ENCODE assay signal across 1 cellular context in the genomic region with DNA sequence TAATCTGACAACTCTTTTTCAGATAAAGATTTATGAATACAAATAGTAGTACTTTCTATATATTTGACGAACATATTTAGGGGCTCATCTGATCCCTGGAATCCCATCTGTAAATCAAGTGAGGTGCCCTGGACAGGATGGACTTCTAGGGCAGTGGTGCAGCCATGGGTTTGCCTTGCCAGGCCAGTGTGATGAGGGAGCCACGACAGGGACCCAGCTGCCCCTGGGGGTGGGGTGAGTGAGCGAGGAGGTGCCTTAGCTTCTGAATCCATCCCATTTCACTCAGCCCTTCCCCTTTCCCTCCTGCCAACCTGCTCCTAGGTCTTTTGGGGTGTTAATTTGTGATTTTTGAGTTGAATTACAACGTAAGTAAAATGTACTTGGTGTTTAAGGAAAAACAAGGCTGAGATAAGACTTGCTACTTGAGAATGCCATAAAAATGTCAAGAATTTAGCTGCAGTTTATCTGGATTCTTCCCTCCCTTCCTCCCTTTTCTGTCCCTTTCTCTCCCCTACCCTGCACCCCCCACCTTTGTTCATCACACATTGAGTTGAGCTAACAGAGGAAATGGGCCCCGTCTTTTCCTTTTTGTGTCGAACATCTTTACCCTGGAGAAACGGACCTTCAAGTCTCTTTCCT.
TF ChIP-seq lines count a peak whose summit lies in the region.

No MANE protein-coding gene starts in this region.

TF ChIP-seq in GM23338, 12 proteins besides CTCF, POLR2A, EP300 and RAD21 (continued from another document):
- TF ChIP-seq, protein P1, sequence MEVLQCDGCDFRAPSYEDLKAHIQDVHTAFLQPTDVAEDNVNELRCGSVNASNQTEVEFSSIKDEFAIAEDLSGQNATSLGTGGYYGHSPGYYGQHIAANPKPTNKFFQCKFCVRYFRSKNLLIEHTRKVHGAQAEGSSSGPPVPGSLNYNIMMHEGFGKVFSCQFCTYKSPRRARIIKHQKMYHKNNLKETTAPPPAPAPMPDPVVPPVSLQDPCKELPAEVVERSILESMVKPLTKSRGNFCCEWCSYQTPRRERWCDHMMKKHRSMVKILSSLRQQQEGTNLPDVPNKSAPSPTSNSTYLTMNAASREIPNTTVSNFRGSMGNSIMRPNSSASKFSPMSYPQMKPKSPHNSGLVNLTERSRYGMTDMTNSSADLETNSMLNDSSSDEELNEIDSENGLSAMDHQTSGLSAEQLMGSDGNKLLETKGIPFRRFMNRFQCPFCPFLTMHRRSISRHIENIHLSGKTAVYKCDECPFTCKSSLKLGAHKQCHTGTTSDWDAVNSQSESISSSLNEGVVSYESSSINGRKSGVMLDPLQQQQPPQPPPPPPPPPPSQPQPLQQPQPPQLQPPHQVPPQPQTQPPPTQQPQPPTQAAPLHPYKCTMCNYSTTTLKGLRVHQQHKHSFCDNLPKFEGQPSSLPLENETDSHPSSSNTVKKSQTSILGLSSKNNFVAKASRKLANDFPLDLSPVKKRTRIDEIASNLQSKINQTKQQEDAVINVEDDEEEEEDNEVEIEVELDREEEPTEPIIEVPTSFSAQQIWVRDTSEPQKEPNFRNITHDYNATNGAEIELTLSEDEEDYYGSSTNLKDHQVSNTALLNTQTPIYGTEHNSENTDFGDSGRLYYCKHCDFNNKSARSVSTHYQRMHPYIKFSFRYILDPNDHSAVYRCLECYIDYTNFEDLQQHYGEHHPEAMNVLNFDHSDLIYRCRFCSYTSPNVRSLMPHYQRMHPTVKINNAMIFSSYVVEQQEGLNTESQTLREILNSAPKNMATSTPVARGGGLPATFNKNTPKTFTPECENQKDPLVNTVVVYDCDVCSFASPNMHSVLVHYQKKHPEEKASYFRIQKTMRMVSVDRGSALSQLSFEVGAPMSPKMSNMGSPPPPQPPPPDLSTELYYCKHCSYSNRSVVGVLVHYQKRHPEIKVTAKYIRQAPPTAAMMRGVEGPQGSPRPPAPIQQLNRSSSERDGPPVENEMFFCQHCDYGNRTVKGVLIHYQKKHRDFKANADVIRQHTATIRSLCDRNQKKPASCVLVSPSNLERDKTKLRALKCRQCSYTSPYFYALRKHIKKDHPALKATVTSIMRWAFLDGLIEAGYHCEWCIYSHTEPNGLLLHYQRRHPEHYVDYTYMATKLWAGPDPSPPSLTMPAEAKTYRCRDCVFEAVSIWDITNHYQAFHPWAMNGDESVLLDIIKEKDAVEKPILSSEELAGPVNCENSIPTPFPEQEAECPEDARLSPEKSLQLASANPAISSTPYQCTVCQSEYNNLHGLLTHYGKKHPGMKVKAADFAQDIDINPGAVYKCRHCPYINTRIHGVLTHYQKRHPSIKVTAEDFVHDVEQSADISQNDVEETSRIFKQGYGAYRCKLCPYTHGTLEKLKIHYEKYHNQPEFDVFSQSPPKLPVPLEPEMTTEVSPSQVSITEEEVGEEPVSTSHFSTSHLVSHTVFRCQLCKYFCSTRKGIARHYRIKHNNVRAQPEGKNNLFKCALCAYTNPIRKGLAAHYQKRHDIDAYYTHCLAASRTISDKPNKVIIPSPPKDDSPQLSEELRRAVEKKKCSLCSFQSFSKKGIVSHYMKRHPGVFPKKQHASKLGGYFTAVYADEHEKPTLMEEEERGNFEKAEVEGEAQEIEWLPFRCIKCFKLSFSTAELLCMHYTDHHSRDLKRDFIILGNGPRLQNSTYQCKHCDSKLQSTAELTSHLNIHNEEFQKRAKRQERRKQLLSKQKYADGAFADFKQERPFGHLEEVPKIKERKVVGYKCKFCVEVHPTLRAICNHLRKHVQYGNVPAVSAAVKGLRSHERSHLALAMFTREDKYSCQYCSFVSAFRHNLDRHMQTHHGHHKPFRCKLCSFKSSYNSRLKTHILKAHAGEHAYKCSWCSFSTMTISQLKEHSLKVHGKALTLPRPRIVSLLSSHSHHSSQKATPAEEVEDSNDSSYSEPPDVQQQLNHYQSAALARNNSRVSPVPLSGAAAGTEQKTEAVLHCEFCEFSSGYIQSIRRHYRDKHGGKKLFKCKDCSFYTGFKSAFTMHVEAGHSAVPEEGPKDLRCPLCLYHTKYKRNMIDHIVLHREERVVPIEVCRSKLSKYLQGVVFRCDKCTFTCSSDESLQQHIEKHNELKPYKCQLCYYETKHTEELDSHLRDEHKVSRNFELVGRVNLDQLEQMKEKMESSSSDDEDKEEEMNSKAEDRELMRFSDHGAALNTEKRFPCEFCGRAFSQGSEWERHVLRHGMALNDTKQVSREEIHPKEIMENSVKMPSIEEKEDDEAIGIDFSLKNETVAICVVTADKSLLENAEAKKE (CRISPR knock-in tag; IDR thresholded peaks at IDR 0.05), result no peak
- TF ChIP-seq POLR2AphosphoS5 (IDR thresholded peaks at IDR 0.05; ENCODE audit: low read depth), result no peak
- TF ChIP-seq EZH2phosphoT487 (IDR thresholded peaks at IDR 0.05; ENCODE audit: unreplicated experiment), result no peak
- TF ChIP-seq STAT1 (IDR thresholded peaks at IDR 0.05; ENCODE audit: unreplicated experiment), result no peak
- TF ChIP-seq ZNF114 (CRISPR knock-in tag; IDR thresholded peaks at IDR 0.05), result no peak
- TF ChIP-seq, protein P2, sequence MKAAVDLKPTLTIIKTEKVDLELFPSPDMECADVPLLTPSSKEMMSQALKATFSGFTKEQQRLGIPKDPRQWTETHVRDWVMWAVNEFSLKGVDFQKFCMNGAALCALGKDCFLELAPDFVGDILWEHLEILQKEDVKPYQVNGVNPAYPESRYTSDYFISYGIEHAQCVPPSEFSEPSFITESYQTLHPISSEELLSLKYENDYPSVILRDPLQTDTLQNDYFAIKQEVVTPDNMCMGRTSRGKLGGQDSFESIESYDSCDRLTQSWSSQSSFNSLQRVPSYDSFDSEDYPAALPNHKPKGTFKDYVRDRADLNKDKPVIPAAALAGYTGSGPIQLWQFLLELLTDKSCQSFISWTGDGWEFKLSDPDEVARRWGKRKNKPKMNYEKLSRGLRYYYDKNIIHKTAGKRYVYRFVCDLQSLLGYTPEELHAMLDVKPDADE (IDR thresholded peaks at IDR 0.05), result no peak
- no peak for TF ChIP-seq EZH2 (IDR thresholded peaks at IDR 0.05; ENCODE audit: low read depth, unreplicated experiment)
- no peak for TF ChIP-seq CREB1 (CRISPR knock-in tag; IDR thresholded peaks at IDR 0.05; ENCODE audit: low read depth)
- TF ChIP-seq NANOG (IDR thresholded peaks at IDR 0.05; ENCODE audit: borderline replicate concordance), result no peak
- TF ChIP-seq, protein P3, sequence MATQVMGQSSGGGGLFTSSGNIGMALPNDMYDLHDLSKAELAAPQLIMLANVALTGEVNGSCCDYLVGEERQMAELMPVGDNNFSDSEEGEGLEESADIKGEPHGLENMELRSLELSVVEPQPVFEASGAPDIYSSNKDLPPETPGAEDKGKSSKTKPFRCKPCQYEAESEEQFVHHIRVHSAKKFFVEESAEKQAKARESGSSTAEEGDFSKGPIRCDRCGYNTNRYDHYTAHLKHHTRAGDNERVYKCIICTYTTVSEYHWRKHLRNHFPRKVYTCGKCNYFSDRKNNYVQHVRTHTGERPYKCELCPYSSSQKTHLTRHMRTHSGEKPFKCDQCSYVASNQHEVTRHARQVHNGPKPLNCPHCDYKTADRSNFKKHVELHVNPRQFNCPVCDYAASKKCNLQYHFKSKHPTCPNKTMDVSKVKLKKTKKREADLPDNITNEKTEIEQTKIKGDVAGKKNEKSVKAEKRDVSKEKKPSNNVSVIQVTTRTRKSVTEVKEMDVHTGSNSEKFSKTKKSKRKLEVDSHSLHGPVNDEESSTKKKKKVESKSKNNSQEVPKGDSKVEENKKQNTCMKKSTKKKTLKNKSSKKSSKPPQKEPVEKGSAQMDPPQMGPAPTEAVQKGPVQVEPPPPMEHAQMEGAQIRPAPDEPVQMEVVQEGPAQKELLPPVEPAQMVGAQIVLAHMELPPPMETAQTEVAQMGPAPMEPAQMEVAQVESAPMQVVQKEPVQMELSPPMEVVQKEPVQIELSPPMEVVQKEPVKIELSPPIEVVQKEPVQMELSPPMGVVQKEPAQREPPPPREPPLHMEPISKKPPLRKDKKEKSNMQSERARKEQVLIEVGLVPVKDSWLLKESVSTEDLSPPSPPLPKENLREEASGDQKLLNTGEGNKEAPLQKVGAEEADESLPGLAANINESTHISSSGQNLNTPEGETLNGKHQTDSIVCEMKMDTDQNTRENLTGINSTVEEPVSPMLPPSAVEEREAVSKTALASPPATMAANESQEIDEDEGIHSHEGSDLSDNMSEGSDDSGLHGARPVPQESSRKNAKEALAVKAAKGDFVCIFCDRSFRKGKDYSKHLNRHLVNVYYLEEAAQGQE (IDR thresholded peaks at IDR 0.05; ENCODE audit: unreplicated experiment), result no peak
- TF ChIP-seq ZNF331 (CRISPR knock-in tag; IDR thresholded peaks at IDR 0.05; ENCODE audit: low read depth), result no peak
